17 cellular contexts compared by ENCODE assay signal in genomic region chr9:120388000-120388855, GRCh38.
DNase-seq lines count a peak whose midpoint lies in the region; ATAC-seq and TF ChIP-seq lines count a peak whose summit lies in the region.
"Had no signal": no experiment of that assay in that cellular context is flagged by ENCODE, and none has a peak within 500 bp of the region (broad histone marks: within the 10 kb centered on the region; RNA-seq: fewer than 3 reads in every experiment).

No MANE protein-coding gene starts in this region.

- intact Hi-C loops in aorta (cut with DNase I) (no loop called here), esophagus muscularis mucosa (cut with DNase I) (no loop called here)

- H3K27ac Mint-ChIP-seq in memory B cell = peak overlapping the region; percentile 19
- H3K27ac Mint-ChIP-seq: activated T-helper 17 cell treated with anti-CD3 and anti-CD28 coated beads, Interleukin-2, amount 50 U/mL, for 72 hours; dendritic cell treated with granulocyte-macrophage colony-stimulating factor and Interleukin-4, amounts not matched to agents 40 ng/mL and 50 ng/mL, for 4 days; HFFc6 had no signal

- TF ChIP-seq CTCF in SK-N-SH (IDR thresholded peaks at IDR 0.05) = no peak
- TF ChIP-seq CTCF in esophagus muscularis mucosa (IDR thresholded peaks at IDR 0.05) = no peak

- H3K79me2 ChIP-seq in SK-N-SH (ENCODE audit: insufficient read depth) = no peaks in the 10 kb centered on the region

- peaks cover 31% of the 10 kb centered on the region for H3K36me3 Mint-ChIP-seq in memory B cell

- H3F3A ChIP-seq in SK-N-SH (replicated peaks; ENCODE audit: insufficient read depth) = no peaks in the 10 kb centered on the region

- TF ChIP-seq POLR2A in esophagus muscularis mucosa (IDR thresholded peaks at IDR 0.05; ENCODE audit: low read depth) = no peak

- H3K9me2 ChIP-seq in SK-N-SH = no peaks in the 10 kb centered on the region

- no peak for TF ChIP-seq RAD21 in SK-N-SH (IDR thresholded peaks at IDR 0.05; ENCODE audit: low read length)

- H3K27ac ChIP-seq in SK-N-SH (ENCODE audit: low read depth in 2 of 2, low read length in 1 of 2) (no peak overlapping the region), cingulate gyrus (ENCODE audit: low read depth, low read length) (peak overlapping the region; percentile 2), aorta (ENCODE audit: low read depth in 1 of 2, low read length in 2 of 2) (no peak overlapping the region), esophagus muscularis mucosa (replicated peaks in 1 of 4) (no peak overlapping the region)
- H3K27ac ChIP-seq: lower lobe of right lung, suprapubic skin had no signal

- H3K9me3 Mint-ChIP-seq in memory B cell = no peaks in the 10 kb centered on the region
- H3K9me3 Mint-ChIP-seq: activated T-helper 17 cell treated with anti-CD3 and anti-CD28 coated beads, Interleukin-2, amount 50 U/mL, for 72 hours; dendritic cell treated with granulocyte-macrophage colony-stimulating factor and Interleukin-4, amounts not matched to agents 40 ng/mL and 50 ng/mL, for 4 days; HFFc6 had no signal

- ATAC-seq in SK-N-SH treated with all-trans-retinoic acid at 6 μM for 48 hours (no peak), memory B cell (ENCODE audit: low read depth) (no peak), aorta (ENCODE audit: low FRiP score) (peak; percentile 37), GM21528 (IDR thresholded peaks at IDR 0.05; ENCODE audit: low FRiP score, unreplicated experiment) (no peak)
- ATAC-seq: activated T-helper 17 cell treated with anti-CD3 and anti-CD28 coated beads, Interleukin-2, amount 50 U/mL, for 72 hours had no signal

- no peak overlapping the region for H3K4me2 ChIP-seq in SK-N-SH

- no peak overlapping the region for H3K9ac ChIP-seq in SK-N-SH

- POLR2A ChIA-PET in SK-N-SH (lab: Yijun Ruan, JAX) = interaction anchor here (0.6 kb wide), 1 partner anchor 9 kb away, joined by 3 read pairs; no protein-coding TSS in a partner anchor

- CTCF ChIA-PET in SK-N-SH (lab: Yijun Ruan, JAX) = interaction anchor here (0.6 to 1.9 kb wide), 3 partner anchors 33 to 89 kb away, joined by 3 to 6 read pairs (median 4); no protein-coding TSS in a partner anchor

- 95% methylated on average over 19 of the region's 24 CpGs for WGBS in SK-N-SH (ENCODE audit: low lambda C conversion rate)
- 37 to 46% methylated on average over 24 of the region's 24 CpGs for WGBS in aorta, 2 donors
- WGBS in esophagus muscularis mucosa = 90% methylated on average over 24 of the region's 24 CpGs

- H2AFZ ChIP-seq in SK-N-SH (ENCODE audit: low read depth) = no peak overlapping the region

- no peaks in the 10 kb centered on the region for H3K27me3 Mint-ChIP-seq in memory B cell
- H3K27me3 Mint-ChIP-seq: activated T-helper 17 cell treated with anti-CD3 and anti-CD28 coated beads, Interleukin-2, amount 50 U/mL, for 72 hours; dendritic cell treated with granulocyte-macrophage colony-stimulating factor and Interleukin-4, amounts not matched to agents 40 ng/mL and 50 ng/mL, for 4 days had no signal

- H3K4me3 Mint-ChIP-seq in memory B cell = no peak overlapping the region
- H3K4me3 Mint-ChIP-seq: activated T-helper 17 cell treated with anti-CD3 and anti-CD28 coated beads, Interleukin-2, amount 50 U/mL, for 72 hours; dendritic cell treated with granulocyte-macrophage colony-stimulating factor and Interleukin-4, amounts not matched to agents 40 ng/mL and 50 ng/mL, for 4 days; HFFc6 had no signal

- H3K27me3 ChIP-seq in SK-N-SH (ENCODE audit: insufficient read depth) = no peaks in the 10 kb centered on the region
- no peaks in the 10 kb centered on the region for H3K27me3 ChIP-seq in aorta (ENCODE audit: control insufficient read depth in 1 of 2, insufficient read depth in 2 of 2, low read length in 1 of 2)
- H3K27me3 ChIP-seq in esophagus muscularis mucosa = no peaks in the 10 kb centered on the region
- H3K27me3 ChIP-seq: suprapubic skin had no signal

- H3K4me1 Mint-ChIP-seq in memory B cell = no peaks in the 10 kb centered on the region
- H3K4me1 Mint-ChIP-seq: activated T-helper 17 cell treated with anti-CD3 and anti-CD28 coated beads, Interleukin-2, amount 50 U/mL, for 72 hours had no signal

- H3K36me3 ChIP-seq in SK-N-SH (replicated peaks in 1 of 2; ENCODE audit: control insufficient read depth in 1 of 2, insufficient read depth in 2 of 2, low read length in 1 of 2) = peaks cover 6 to 50% of the 10 kb centered on the region in 2 experiments
- H3K36me3 ChIP-seq in aorta (ENCODE audit: control insufficient read depth in 1 of 2, insufficient read depth in 2 of 2, low read length in 1 of 2) = peaks cover 0 to 2% of the 10 kb centered on the region in 2 donors
- peaks cover 11 to 56% (median 52%) of the 10 kb centered on the region in 4 donors for H3K36me3 ChIP-seq in esophagus muscularis mucosa

- H3K9me3 ChIP-seq in SK-N-SH (no peaks in the 10 kb centered on the region), aorta (ENCODE audit: control insufficient read depth, low read length) (no peaks in the 10 kb centered on the region), esophagus muscularis mucosa (no peaks in the 10 kb centered on the region)
- H3K9me3 ChIP-seq: lower lobe of right lung, suprapubic skin had no signal

- H3K4me3 ChIP-seq in SK-N-SH (ENCODE audit: low read depth in 2 of 2, low read length in 1 of 2) (no peak overlapping the region), aorta (ENCODE audit: low read length in 2 of 2) (no peak overlapping the region), esophagus muscularis mucosa (no peak overlapping the region)
- H3K4me3 ChIP-seq: lower lobe of right lung, suprapubic skin had no signal

- H3K4me1 ChIP-seq in SK-N-SH (ENCODE audit: control insufficient read depth in 1 of 2, insufficient read depth in 2 of 2, low read depth in 1 of 2, low read length in 1 of 2) = peaks cover 0 to 27% of the 10 kb centered on the region in 2 experiments; a peak in 1 of 4 replicates
- H3K4me1 ChIP-seq in aorta (ENCODE audit: control insufficient read depth in 1 of 2, insufficient read depth in 2 of 2, low read length in 2 of 2) = no peaks in the 10 kb centered on the region
- peaks cover 7 to 12% (median 11%) of the 10 kb centered on the region in 4 donors for H3K4me1 ChIP-seq in esophagus muscularis mucosa

- DNase-seq in SK-N-SH = no peak
- no peak for DNase-seq in memory B cell (ENCODE audit: low spot score in 2 of 2)
- DNase-seq in aorta = no peak
- no peak for DNase-seq in activated CD4-positive, CD25-positive, alpha-beta regulatory T cell (lab: John Stamatoyannopoulos, UW)
- DNase-seq in esophagus muscularis mucosa (ENCODE audit: extremely low spot score) = no peak
- DNase-seq: activated CD4-positive, alpha-beta T cell treated with anti-CD3 and anti-CD28 coated beads, Interleukin-2, amount 50 U/mL, for 4 hours; HFFc6; NCI-H524; occipital lobe; T-helper 9 cell had no signal

- TF ChIP-seq EP300 in SK-N-SH (IDR thresholded peaks at IDR 0.05; ENCODE audit: borderline replicate concordance in 1 of 2, low read depth in 1 of 2, low read length in 1 of 2) = no peak
- no peak for TF ChIP-seq EP300 in esophagus muscularis mucosa (IDR thresholded peaks at IDR 0.05)

- H4K20me1 ChIP-seq in SK-N-SH (ENCODE audit: insufficient read depth) = no peaks in the 10 kb centered on the region

TF ChIP-seq in SK-N-SH treated with all-trans-retinoic acid at 6 μM for 48 hours, 23 proteins besides CTCF, POLR2A, EP300 and RAD21:
- TF ChIP-seq ARNTL (CRISPR knock-in tag; IDR thresholded peaks at IDR 0.05; ENCODE audit: borderline replicate concordance, low read depth) = no peak
- TF ChIP-seq ZFP3 (CRISPR knock-in tag; IDR thresholded peaks at IDR 0.05) = no peak
- TF ChIP-seq POU6F1 (CRISPR knock-in tag; IDR thresholded peaks at IDR 0.05; ENCODE audit: borderline replicate concordance, low read depth) = no peak
- TF ChIP-seq ZNF8 (CRISPR knock-in tag; IDR thresholded peaks at IDR 0.05) = no peak
- no peak for TF ChIP-seq ZFP30 (CRISPR knock-in tag; IDR thresholded peaks at IDR 0.05)
- TF ChIP-seq, protein P1, sequence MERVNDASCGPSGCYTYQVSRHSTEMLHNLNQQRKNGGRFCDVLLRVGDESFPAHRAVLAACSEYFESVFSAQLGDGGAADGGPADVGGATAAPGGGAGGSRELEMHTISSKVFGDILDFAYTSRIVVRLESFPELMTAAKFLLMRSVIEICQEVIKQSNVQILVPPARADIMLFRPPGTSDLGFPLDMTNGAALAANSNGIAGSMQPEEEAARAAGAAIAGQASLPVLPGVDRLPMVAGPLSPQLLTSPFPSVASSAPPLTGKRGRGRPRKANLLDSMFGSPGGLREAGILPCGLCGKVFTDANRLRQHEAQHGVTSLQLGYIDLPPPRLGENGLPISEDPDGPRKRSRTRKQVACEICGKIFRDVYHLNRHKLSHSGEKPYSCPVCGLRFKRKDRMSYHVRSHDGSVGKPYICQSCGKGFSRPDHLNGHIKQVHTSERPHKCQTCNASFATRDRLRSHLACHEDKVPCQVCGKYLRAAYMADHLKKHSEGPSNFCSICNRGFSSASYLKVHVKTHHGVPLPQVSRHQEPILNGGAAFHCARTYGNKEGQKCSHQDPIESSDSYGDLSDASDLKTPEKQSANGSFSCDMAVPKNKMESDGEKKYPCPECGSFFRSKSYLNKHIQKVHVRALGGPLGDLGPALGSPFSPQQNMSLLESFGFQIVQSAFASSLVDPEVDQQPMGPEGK (CRISPR knock-in tag; IDR thresholded peaks at IDR 0.05; ENCODE audit: borderline replicate concordance) = no peak
- no peak for TF ChIP-seq CSDC2 (CRISPR knock-in tag; IDR thresholded peaks at IDR 0.05)
- no peak for TF ChIP-seq SNAI2 (CRISPR knock-in tag; IDR thresholded peaks at IDR 0.05)
- TF ChIP-seq ESRRG (CRISPR knock-in tag; IDR thresholded peaks at IDR 0.05) = no peak
TF ChIP-seq in SK-N-SH treated with all-trans-retinoic acid at 6 μM for 48 hours: peak in this region for 0.
